Comparison of ENCODE assay signal across 14 cellular contexts in genomic region chr13:109146912-109147624, GRCh38.
A peak's percentile ranks its signal among the peaks of the same experiment; 100 is the strongest.
DNase-seq lines count a peak whose midpoint lies in the region; ATAC-seq, FAIRE-seq and TF ChIP-seq lines count a peak whose summit lies in the region.
"Had no signal": no experiment of that assay in that cellular context is flagged by ENCODE, and none has a peak within 500 bp of the region (broad histone marks: within the 10 kb centered on the region; RNA-seq: fewer than 3 reads in every experiment).

No MANE protein-coding gene starts in this region.

- intact Hi-C loops in sigmoid colon (cut with DNase I), result loop anchor here (5.0 to 10.0 kb wide), 4 partner anchors 185 to 990 kb away; no protein-coding TSS in a partner anchor

- H3K9me3 Mint-ChIP-seq in activated naive CD4-positive, alpha-beta T cell treated with anti-CD3 and anti-CD28 coated beads, Interleukin-2, amount 10 ng/mL, durations not matched to agents 7 days and 5 days, result no peaks in the 10 kb centered on the region
- H3K9me3 Mint-ChIP-seq: activated CD4-positive, alpha-beta T cell treated with anti-CD3 and anti-CD28 coated beads, Interleukin-2, amount 10 ng/mL, durations not matched to agents 7 days and 5 days; dendritic cell treated with granulocyte-macrophage colony-stimulating factor and Interleukin-4, amounts not matched to agents 40 ng/mL and 50 ng/mL, for 4 days; memory B cell had no signal

- 24 to 26% methylated on average over 11 of the region's 11 CpGs for WGBS in GM23248 (ENCODE audit: low coverage in 1 of 2, low lambda C conversion rate in 2 of 2, missing lambda C conversion rate in 2 of 2), 2 experiments
- WGBS in sigmoid colon, 2 donors, result 80 to 87% methylated on average over 11 of the region's 11 CpGs

- peaks cover 9% of the 10 kb centered on the region for H3K27me3 Mint-ChIP-seq in activated naive CD4-positive, alpha-beta T cell treated with anti-CD3 and anti-CD28 coated beads, Interleukin-2, amount 10 ng/mL, durations not matched to agents 7 days and 5 days

- H2AFZ ChIP-seq in GM23248, result no peak overlapping the region
- H2AFZ ChIP-seq: parathyroid adenoma had no signal

- no peaks in the 10 kb centered on the region for H3K9me3 ChIP-seq in GM23248 (ENCODE audit: low read depth)
- H3K9me3 ChIP-seq in sigmoid colon, result no peaks in the 10 kb centered on the region

- no peak overlapping the region for H3K4me3 ChIP-seq in GM23248
- no peak overlapping the region for H3K4me3 ChIP-seq in sigmoid colon

- H3K79me2 ChIP-seq in GM23248 (ENCODE audit: insufficient read depth), result no peaks in the 10 kb centered on the region
- H3K79me2 ChIP-seq: parathyroid adenoma had no signal

- FAIRE-seq in RCC 7860 (lab: Jason Lieb, UNC), result no peak
- FAIRE-seq: GM12892 had no signal

- H3K36me3 Mint-ChIP-seq in activated naive CD4-positive, alpha-beta T cell treated with anti-CD3 and anti-CD28 coated beads, Interleukin-2, amount 10 ng/mL, durations not matched to agents 7 days and 5 days, result no peaks in the 10 kb centered on the region
- H3K36me3 Mint-ChIP-seq: memory B cell had no signal

- ATAC-seq in HG03175 (IDR thresholded peaks at IDR 0.05; ENCODE audit: unreplicated experiment), result no peak
- ATAC-seq: stimulated activated naive CD8-positive, alpha-beta T cell treated with anti-CD3 and anti-CD28 coated beads, Interleukin-15, Interleukin-2, amounts not matched to agents 100 U/mL and 50 U/mL, for 24 hours had no signal

- H4K20me1 ChIP-seq in GM23248 (ENCODE audit: insufficient read depth), result no peaks in the 10 kb centered on the region

- in situ Hi-C loops in GM23248 (cut with MboI) (loop anchor here (10.0 kb wide), 2 partner anchors 628 to 968 kb away; no protein-coding TSS in a partner anchor), ACHN (cut with HindIII; ENCODE audit: low pct_ligation_motif_present, low pct_unique_long_range_greater_than_20kb, low sequenced_read_pairs) (no loop called here)

- no peak for TF ChIP-seq CTCF in sigmoid colon (IDR thresholded peaks at IDR 0.05)

- H3F3A ChIP-seq in GM23248 (ENCODE audit: insufficient read depth), result peaks cover 11% of the 10 kb centered on the region; the same call in 1 of the 2 replicates

- H3K36me3 ChIP-seq in GM23248 (ENCODE audit: low read depth) (no peaks in the 10 kb centered on the region), sigmoid colon (no peaks in the 10 kb centered on the region)

- TF ChIP-seq EP300 in sigmoid colon (IDR thresholded peaks at IDR 0.05), result no peak

- peak overlapping the region; percentile 41 for H3K4me2 ChIP-seq in GM23248 (ENCODE audit: unreplicated experiment)

- no peak overlapping the region for H3K27ac Mint-ChIP-seq in activated naive CD4-positive, alpha-beta T cell treated with anti-CD3 and anti-CD28 coated beads, Interleukin-2, amount 10 ng/mL, durations not matched to agents 7 days and 5 days
- H3K27ac Mint-ChIP-seq: activated CD4-positive, alpha-beta T cell treated with anti-CD3 and anti-CD28 coated beads, Interleukin-2, amount 10 ng/mL, durations not matched to agents 7 days and 5 days; dendritic cell treated with granulocyte-macrophage colony-stimulating factor and Interleukin-4, amounts not matched to agents 40 ng/mL and 50 ng/mL, for 4 days; memory B cell had no signal

- H3K4me1 Mint-ChIP-seq in activated naive CD4-positive, alpha-beta T cell treated with anti-CD3 and anti-CD28 coated beads, Interleukin-2, amount 10 ng/mL, durations not matched to agents 7 days and 5 days, result no peaks in the 10 kb centered on the region
- H3K4me1 Mint-ChIP-seq: activated CD4-positive, alpha-beta T cell treated with anti-CD3 and anti-CD28 coated beads, Interleukin-2, amount 10 ng/mL, durations not matched to agents 7 days and 5 days had no signal

- H3K4me1 ChIP-seq in GM23248 (ENCODE audit: insufficient read depth), result peaks cover 26% of the 10 kb centered on the region
- peaks cover 0 to 26% (median 20%) of the 10 kb centered on the region in 4 donors for H3K4me1 ChIP-seq in sigmoid colon
- H3K4me1 ChIP-seq: parathyroid adenoma had no signal

- no peak for TF ChIP-seq POLR2A in sigmoid colon (IDR thresholded peaks at IDR 0.05)

- DNase-seq in GM23248 (peak; percentile 94), RCC 7860 (ENCODE audit: low spot score) (peak; percentile 10), epithelial cell of prostate (ENCODE audit: low read depth, low spot score) (no peak), sigmoid colon (no peak), ACHN (no peak)
- DNase-seq in activated naive CD4-positive, alpha-beta T cell treated with anti-CD3 and anti-CD28 coated beads, Interleukin-2, amount 10 ng/mL, durations not matched to agents 7 days and 5 days, result no peak
- DNase-seq: activated CD4-positive, alpha-beta T cell treated with anti-CD3 and anti-CD28 coated beads, Interleukin-2, amount 10 ng/mL, durations not matched to agents 7 days and 5 days; activated effector memory CD4-positive, alpha-beta T cell treated with Interleukin-2 at 50 U/mL for 16 hours; stimulated activated naive CD8-positive, alpha-beta T cell treated with anti-CD3 and anti-CD28 coated beads, Interleukin-15, Interleukin-2, amounts not matched to agents 100 U/mL and 50 U/mL, for 24 hours had no signal

- H3K27ac ChIP-seq in GM23248 (peak overlapping the region; percentile 66), epithelial cell of prostate (peak overlapping the region; percentile 84), sigmoid colon (peak overlapping the region in 3 of 4 donors; percentile 30 to 69 (median 61))
- H3K27ac ChIP-seq: parathyroid adenoma had no signal

- H3K27me3 ChIP-seq in GM23248 (replicated peaks; ENCODE audit: insufficient read depth), result 0 out of 2 replicates have a peak, but pooled peaks cover 9% of the 10 kb centered on the region
- H3K27me3 ChIP-seq in sigmoid colon, result no peaks in the 10 kb centered on the region

- H3K9ac ChIP-seq in GM23248, result no peak overlapping the region
- H3K9ac ChIP-seq: parathyroid adenoma had no signal

- H3K9me2 ChIP-seq in GM23248 (ENCODE audit: insufficient read depth), result no peaks in the 10 kb centered on the region

- CTCF ChIA-PET in activated naive CD4-positive, alpha-beta T cell treated with anti-CD3 and anti-CD28 coated beads, Interleukin-2, amount 10 ng/mL, durations not matched to agents 7 days and 5 days (lab: Charles Lee), result no interaction called here

- no peak overlapping the region for H3K4me3 Mint-ChIP-seq in activated naive CD4-positive, alpha-beta T cell treated with anti-CD3 and anti-CD28 coated beads, Interleukin-2, amount 10 ng/mL, durations not matched to agents 7 days and 5 days
- H3K4me3 Mint-ChIP-seq: activated CD4-positive, alpha-beta T cell treated with anti-CD3 and anti-CD28 coated beads, Interleukin-2, amount 10 ng/mL, durations not matched to agents 7 days and 5 days; dendritic cell treated with granulocyte-macrophage colony-stimulating factor and Interleukin-4, amounts not matched to agents 40 ng/mL and 50 ng/mL, for 4 days; memory B cell had no signal

Comparison
In these comparisons a context has a peak if more than half of its experiments do, and no peak if none do; other contexts are left out.
1. DNase-seq: peak in GM23248 (single experiment) and RCC 7860 (single experiment); none in epithelial cell of prostate (single experiment), sigmoid colon (single experiment), activated naive CD4-positive, alpha-beta T cell treated with anti-CD3 and anti-CD28 coated beads, Interleukin-2, amount 10 ng/mL, durations not matched to agents 7 days and 5 days (single experiment) and ACHN (single experiment).
2. Peak in every context shown above with its lines, with median percentiles within 50 percentile points of each other: H3K27ac ChIP-seq.